Comparison of ENCODE assay signal across 24 cellular contexts in genomic region chr2:72038524-72038923, GRCh38.
"Had no signal": no experiment of that assay in that cellular context is flagged by ENCODE, and none has a peak within 500 bp of the region (broad histone marks: within the 10 kb centered on the region; RNA-seq: fewer than 3 reads in every experiment).

No MANE protein-coding gene starts in this region.

- H3K36me3 Mint-ChIP-seq: mesothelial cell of epicardium had no signal

- FAIRE-seq: colon, endothelial cell of umbilical vein, frontal cortex, islet of Langerhans, keratinocyte had no signal

- H2AFZ ChIP-seq: hepatocyte had no signal

- H3K4me3 Mint-ChIP-seq: mesothelial cell of epicardium, naive B cell had no signal

- ATAC-seq: foreskin keratinocyte, gastroesophageal sphincter, heart left ventricle, left cardiac atrium, left lung, left ventricle myocardium superior, lower lobe of right lung, mucosa of descending colon had no signal

- H3K9me3 ChIP-seq: mucosa of descending colon had no signal

- H3K36me3 ChIP-seq: esophagus muscularis mucosa, gastroesophageal sphincter, heart left ventricle, left lung, lower lobe of right lung had no signal

- H3K27me3 ChIP-seq: esophagus muscularis mucosa, foreskin keratinocyte, heart left ventricle, hepatocyte, left lung had no signal

- H3K27ac Mint-ChIP-seq: mesothelial cell of epicardium, naive B cell had no signal

- DNase-seq: dermis blood vessel endothelial cell; dorsolateral prefrontal cortex; effector CD4-positive, alpha-beta T cell; effector memory CD4-positive, alpha-beta T cell; foreskin keratinocyte; heart left ventricle; hypothalamus; left cardiac atrium; left lung; left ventricle myocardium superior; lower lobe of right lung; mesenchymal stem cell; mucosa of descending colon; naive B cell had no signal

- H3K4me2 ChIP-seq: hepatocyte had no signal

- H3K4me1 Mint-ChIP-seq: naive B cell had no signal

- H3K4me3 ChIP-seq: coronary artery, dorsolateral prefrontal cortex, esophagus muscularis mucosa, gastroesophageal sphincter, heart left ventricle, hepatocyte, left lung, lower lobe of right lung, mucosa of descending colon had no signal

- H3K27ac ChIP-seq: coronary artery, dorsolateral prefrontal cortex, esophagus muscularis mucosa, foreskin keratinocyte, gastroesophageal sphincter, heart left ventricle, hepatocyte, left lung, lower lobe of right lung had no signal

- H3K79me2 ChIP-seq: hepatocyte had no signal

- H3K4me1 ChIP-seq: esophagus muscularis mucosa, gastroesophageal sphincter, heart left ventricle, left lung, lower lobe of right lung had no signal
